Comparison of ENCODE assay signal across 1 cellular context in the genomic region with DNA sequence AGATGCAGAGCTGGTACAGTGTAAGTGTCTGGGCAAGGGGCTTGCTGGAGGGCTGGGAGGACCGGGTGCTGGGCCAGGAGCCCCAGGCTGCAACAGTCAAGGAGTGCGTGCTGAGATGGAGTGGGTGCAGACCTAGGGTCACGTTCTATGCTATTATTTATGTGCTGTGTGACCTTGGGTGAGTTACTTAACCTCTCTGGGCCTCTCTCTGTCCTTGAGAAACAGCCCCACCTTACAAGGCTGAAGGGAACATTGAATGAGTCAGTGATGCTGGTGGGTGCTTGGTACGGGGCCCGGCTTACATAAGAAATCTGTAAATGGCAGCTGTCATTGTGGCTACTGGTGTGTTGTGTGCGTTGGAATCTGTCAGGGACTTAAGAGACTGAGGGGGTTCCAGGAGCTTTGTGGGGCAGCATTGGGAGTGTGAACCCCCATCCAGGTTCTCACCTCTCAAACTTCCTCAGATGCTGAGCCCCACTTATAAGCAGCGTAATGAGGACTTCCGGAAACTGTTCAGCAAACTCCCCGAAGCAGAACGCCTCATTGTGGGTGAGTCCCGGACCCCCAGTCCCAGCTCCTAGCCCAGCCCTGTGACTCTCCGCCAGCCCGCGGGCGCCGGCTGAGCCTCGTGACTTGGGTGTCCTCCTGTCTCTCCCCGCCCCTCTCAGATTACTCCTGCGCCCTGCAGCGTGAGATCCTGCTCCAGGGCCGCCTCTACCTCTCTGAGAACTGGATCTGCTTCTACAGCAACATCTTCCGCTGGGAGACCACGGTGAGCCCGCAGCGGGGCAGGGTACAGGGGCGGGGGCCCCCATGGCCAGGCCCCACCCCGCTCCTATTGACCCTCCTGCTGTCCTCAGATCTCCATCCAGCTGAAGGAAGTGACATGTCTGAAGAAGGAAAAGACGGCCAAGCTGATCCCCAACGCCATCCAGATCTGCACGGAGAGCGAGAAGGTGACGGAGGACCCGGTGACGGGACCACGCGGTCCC.
TF ChIP-seq lines count a peak whose summit lies in the region.

No MANE protein-coding gene starts in this region.

TF ChIP-seq in GM12878, 131 proteins besides CTCF, POLR2A, EP300 and RAD21:
- TF ChIP-seq YBX1 (IDR thresholded peaks at IDR 0.05) (no peak), TAF1 (IDR thresholded peaks at IDR 0.05; ENCODE audit: borderline replicate concordance, low read depth, low read length) (no peak), USF1 (IDR thresholded peaks at IDR 0.05; ENCODE audit: borderline replicate concordance, extremely low read length, insufficient read depth, low read depth, low read length) (no peak), SMARCA5 (IDR thresholded peaks at IDR 0.05) (peak; percentile 72; the same call in 1 of the 2 replicates), E2F8 (IDR thresholded peaks at IDR 0.05; ENCODE audit: low read depth, partially characterized antibody) (no peak), ELK1 (IDR thresholded peaks at IDR 0.05; ENCODE audit: low read depth, low read length) (no peak)
TF ChIP-seq in GM12878: peak in this region for 1.
